Comparison of ENCODE assay signal across 2 cellular contexts in genomic region chr10:56567580-56567979, GRCh38.
TF ChIP-seq lines count a peak whose summit lies in the region.

No MANE protein-coding gene starts in this region.

TF ChIP-seq in A549, 52 proteins besides CTCF, POLR2A, EP300 and RAD21:
- TF ChIP-seq CBX2 (IDR thresholded peaks at IDR 0.05; ENCODE audit: borderline replicate concordance, low read depth) (no peak), MAFK (IDR thresholded peaks at IDR 0.05; ENCODE audit: partially characterized antibody) (peak; percentile 15)

TF ChIP-seq in HEK293, 187 proteins besides CTCF, POLR2A, EP300 and RAD21:
- TF ChIP-seq ATF2 (tag by site-specific recombination; IDR thresholded peaks at IDR 0.05; ENCODE audit: low read depth) (peak; percentile 38; the same call in 1 of the 2 replicates), FEZF1 (tag by site-specific recombination; IDR thresholded peaks at IDR 0.05) (no peak), ZNF341 (tag by site-specific recombination; IDR thresholded peaks at IDR 0.05; ENCODE audit: low read depth) (no peak)
